16 cellular contexts compared by ENCODE assay signal in genomic region chr20:37361336-37361735, GRCh38.
"Had no signal": no experiment of that assay in that cellular context is flagged by ENCODE, and none has a peak within 500 bp of the region (broad histone marks: within the 10 kb centered on the region; RNA-seq: fewer than 3 reads in every experiment).

No MANE protein-coding gene starts in this region.

- H3K36me3 ChIP-seq: ovary had no signal

- ATAC-seq: activated T-helper 17 cell treated with anti-CD3 and anti-CD28 coated beads, Interleukin-2, amount 50 U/mL, for 72 hours; gastroesophageal sphincter; heart right ventricle; left cardiac atrium; stimulated activated effector memory CD8-positive, alpha-beta T cell treated with anti-CD3 and anti-CD28 coated beads, Interleukin-12 subunit alpha, Interleukin-12 subunit beta, amount 100 ng/mL, for 72 hours had no signal

- H3K4me3 Mint-ChIP-seq: activated T-helper 17 cell treated with anti-CD3 and anti-CD28 coated beads, Interleukin-2, amount 50 U/mL, for 72 hours; mesothelial cell of epicardium; neural crest cell; stimulated activated effector memory CD8-positive, alpha-beta T cell treated with anti-CD3 and anti-CD28 coated beads, Interleukin-12 subunit alpha, Interleukin-12 subunit beta, amount 100 ng/mL, for 72 hours had no signal

- H3K36me3 Mint-ChIP-seq: stimulated activated effector memory CD8-positive, alpha-beta T cell treated with anti-CD3 and anti-CD28 coated beads, Interleukin-12 subunit alpha, Interleukin-12 subunit beta, amount 100 ng/mL, for 72 hours had no signal

- DNase-seq: activated CD4-positive, CD25-positive, alpha-beta regulatory T cell; activated naive CD4-positive, alpha-beta T cell treated with anti-CD3 and anti-CD28 coated beads, Interleukin-2, amount 50 U/mL, for 16 hours; heart right ventricle; left cardiac atrium; stimulated activated CD4-positive, alpha-beta T cell treated with anti-CD3 and anti-CD28 coated beads, Interleukin-12 subunit alpha, Interleukin-12 subunit beta, amount 100 ng/mL, for 4 hours; stimulated activated CD4-positive, alpha-beta T cell treated with anti-CD3 and anti-CD28 coated beads, Interleukin-2, amount 100 ng/mL, for 24 hours; SW 1271 had no signal

- H3K27ac ChIP-seq: heart right ventricle, ovary, tibial artery had no signal

- H3K9me3 ChIP-seq: gastroesophageal sphincter, heart right ventricle, ovary, tibial artery had no signal

- H3K27me3 ChIP-seq: gastroesophageal sphincter, heart right ventricle, ovary, tibial artery had no signal

- H3K9me3 Mint-ChIP-seq: activated T-helper 17 cell treated with anti-CD3 and anti-CD28 coated beads, Interleukin-2, amount 50 U/mL, for 72 hours; neural crest cell; stimulated activated effector memory CD8-positive, alpha-beta T cell treated with anti-CD3 and anti-CD28 coated beads, Interleukin-12 subunit alpha, Interleukin-12 subunit beta, amount 100 ng/mL, for 72 hours had no signal

- FAIRE-seq: endometrium had no signal

- H3K4me3 ChIP-seq: gastroesophageal sphincter, heart right ventricle, lung, ovary, tibial artery had no signal

- H3K27me3 Mint-ChIP-seq: activated T-helper 17 cell treated with anti-CD3 and anti-CD28 coated beads, Interleukin-2, amount 50 U/mL, for 72 hours had no signal

- H3K27ac Mint-ChIP-seq: activated T-helper 17 cell treated with anti-CD3 and anti-CD28 coated beads, Interleukin-2, amount 50 U/mL, for 72 hours; stimulated activated effector memory CD8-positive, alpha-beta T cell treated with anti-CD3 and anti-CD28 coated beads, Interleukin-12 subunit alpha, Interleukin-12 subunit beta, amount 100 ng/mL, for 72 hours had no signal
